Comparison of ENCODE assay signal across 9 cellular contexts in the genomic region with DNA sequence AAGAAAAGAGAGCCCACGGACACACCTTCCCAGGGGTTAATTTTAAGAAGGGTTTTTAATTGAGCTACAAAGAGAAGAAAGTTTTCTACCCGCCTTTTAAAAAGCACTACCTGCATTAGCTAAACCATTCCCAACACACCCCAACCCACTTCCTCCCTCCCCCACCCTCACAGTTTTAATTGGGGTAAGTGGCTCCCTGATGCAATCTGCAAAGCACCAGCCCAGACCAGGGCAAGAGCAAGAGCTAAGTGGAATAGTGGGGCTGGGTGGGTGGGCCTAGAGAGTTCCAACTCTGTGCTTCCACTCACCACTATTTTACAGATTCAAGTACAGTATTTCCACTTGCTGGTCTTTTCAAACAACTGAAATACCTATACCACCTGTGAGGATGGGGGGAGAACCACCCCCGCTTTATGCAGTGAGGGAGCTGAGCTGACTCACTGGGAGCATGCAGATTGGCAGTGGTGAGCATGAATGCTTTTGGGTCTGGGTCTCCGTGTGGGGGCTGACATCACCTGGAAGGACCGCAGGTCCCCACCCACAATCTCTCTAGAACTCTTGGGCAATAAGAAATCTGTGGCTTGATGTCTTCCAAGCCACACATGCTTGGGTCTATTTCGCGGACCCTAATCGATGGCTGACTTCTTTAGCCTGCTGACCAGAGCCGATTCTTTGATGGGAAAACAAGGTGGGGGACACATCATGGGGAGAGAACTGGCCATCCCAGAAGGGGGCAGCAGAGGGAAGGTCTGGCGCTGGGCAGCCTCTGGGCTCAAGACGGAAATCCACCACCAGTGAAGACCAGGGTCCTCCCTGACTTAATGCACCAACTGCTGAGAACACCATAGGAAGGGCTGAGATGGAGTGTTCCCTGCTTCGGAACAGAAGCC.
DNase-seq lines count a peak whose midpoint lies in the region; ATAC-seq, FAIRE-seq and TF ChIP-seq lines count a peak whose summit lies in the region.
"Had no signal": no experiment of that assay in that cellular context is flagged by ENCODE, and none has a peak within 500 bp of the region (broad histone marks: within the 10 kb centered on the region; RNA-seq: fewer than 3 reads in every experiment).

No MANE protein-coding gene starts in this region.

- peaks cover 3% of the 10 kb centered on the region for H3K27me3 Mint-ChIP-seq in endothelial cell (ENCODE audit: unreplicated experiment)
- H3K27me3 Mint-ChIP-seq in natural killer cell treated with Interleukin-12 subunit alpha and Interleukin-12 subunit beta and Interleukin-15 and Interleukin-18, amount 100 ng/mL, for 72 hours = no peaks in the 10 kb centered on the region
- H3K27me3 Mint-ChIP-seq: memory B cell had no signal

- peak; percentile 74 for FAIRE-seq in GM12892 (lab: Jason Lieb, UNC)

- ATAC-seq in natural killer cell treated with Interleukin-12 subunit alpha and Interleukin-12 subunit beta and Interleukin-15 and Interleukin-18, amount 100 ng/mL, for 72 hours = no peak
- ATAC-seq in HG03520 (IDR thresholded peaks at IDR 0.05; ENCODE audit: unreplicated experiment) = no peak
- no peak for ATAC-seq in sciatic nerve
- ATAC-seq in GM21619 (IDR thresholded peaks at IDR 0.05; ENCODE audit: unreplicated experiment) = no peak

- TF ChIP-seq POLR2A in GM12892 (IDR thresholded peaks at IDR 0.05; ENCODE audit: low read depth, low read length) = no peak

- H3K4me1 Mint-ChIP-seq in endothelial cell (ENCODE audit: unreplicated experiment) = peaks cover 68% of the 10 kb centered on the region
- peaks cover 25 to 52% of the 10 kb centered on the region in 2 donors for H3K4me1 Mint-ChIP-seq in natural killer cell treated with Interleukin-12 subunit alpha and Interleukin-12 subunit beta and Interleukin-15 and Interleukin-18, amount 100 ng/mL, for 72 hours (ENCODE audit: low read depth in 2 of 2)

- intact Hi-C loops in sciatic nerve (cut with DNase I) = no loop called here

- H3K36me3 Mint-ChIP-seq in endothelial cell (ENCODE audit: low read depth, unreplicated experiment) = peaks cover 4% of the 10 kb centered on the region
- H3K36me3 Mint-ChIP-seq in natural killer cell treated with Interleukin-12 subunit alpha and Interleukin-12 subunit beta and Interleukin-15 and Interleukin-18, amount 100 ng/mL, for 72 hours = no peaks in the 10 kb centered on the region
- H3K36me3 Mint-ChIP-seq: memory B cell had no signal

- no peak overlapping the region for H3K27ac Mint-ChIP-seq in endothelial cell (ENCODE audit: unreplicated experiment)
- H3K27ac Mint-ChIP-seq in natural killer cell treated with Interleukin-12 subunit alpha and Interleukin-12 subunit beta and Interleukin-15 and Interleukin-18, amount 100 ng/mL, for 72 hours = peak overlapping the region; percentile 46 to 52
- H3K27ac Mint-ChIP-seq: memory B cell had no signal

- TF ChIP-seq CTCF in AG09319 (IDR thresholded peaks at IDR 0.05; ENCODE audit: low read depth, low read length) = peak; percentile 49
- TF ChIP-seq CTCF in endothelial cell (IDR thresholded peaks at IDR 0.05; ENCODE audit: unreplicated experiment) = peak; percentile 71

- H3K9me3 Mint-ChIP-seq in endothelial cell (ENCODE audit: unreplicated experiment) = no peaks in the 10 kb centered on the region
- H3K9me3 Mint-ChIP-seq in natural killer cell treated with Interleukin-12 subunit alpha and Interleukin-12 subunit beta and Interleukin-15 and Interleukin-18, amount 100 ng/mL, for 72 hours = no peaks in the 10 kb centered on the region
- H3K9me3 Mint-ChIP-seq: memory B cell had no signal

- H3K4me3 Mint-ChIP-seq in endothelial cell (ENCODE audit: unreplicated experiment) = peak overlapping the region; percentile 13
- H3K4me3 Mint-ChIP-seq in natural killer cell treated with Interleukin-12 subunit alpha and Interleukin-12 subunit beta and Interleukin-15 and Interleukin-18, amount 100 ng/mL, for 72 hours = no peak overlapping the region
- H3K4me3 Mint-ChIP-seq: memory B cell had no signal

- DNase-seq in AG09319 (ENCODE audit: extremely low read depth, low read depth) (no peak), GM12892 (ENCODE audit: insufficient read length) (no peak), SK-N-DZ (ENCODE audit: low spot score) (peak; percentile 55), endothelial cell (ENCODE audit: low spot score) (peak; percentile 86), sciatic nerve (ENCODE audit: low spot score) (no peak)
- DNase-seq in natural killer cell treated with Interleukin-12 subunit alpha and Interleukin-12 subunit beta and Interleukin-15 and Interleukin-18, amount 100 ng/mL, for 72 hours (ENCODE audit: low spot score) = no peak

Comparison
In these comparisons a context has a peak if more than half of its experiments do, and no peak if none do; other contexts are left out.
1. DNase-seq: peak in SK-N-DZ (single experiment) and endothelial cell (single experiment); none in AG09319 (single experiment), GM12892 (single experiment), natural killer cell treated with Interleukin-12 subunit alpha and Interleukin-12 subunit beta and Interleukin-15 and Interleukin-18, amount 100 ng/mL, for 72 hours (single experiment) and sciatic nerve (single experiment).